ENCODE assay signal across 17 cellular contexts in the genomic region with DNA sequence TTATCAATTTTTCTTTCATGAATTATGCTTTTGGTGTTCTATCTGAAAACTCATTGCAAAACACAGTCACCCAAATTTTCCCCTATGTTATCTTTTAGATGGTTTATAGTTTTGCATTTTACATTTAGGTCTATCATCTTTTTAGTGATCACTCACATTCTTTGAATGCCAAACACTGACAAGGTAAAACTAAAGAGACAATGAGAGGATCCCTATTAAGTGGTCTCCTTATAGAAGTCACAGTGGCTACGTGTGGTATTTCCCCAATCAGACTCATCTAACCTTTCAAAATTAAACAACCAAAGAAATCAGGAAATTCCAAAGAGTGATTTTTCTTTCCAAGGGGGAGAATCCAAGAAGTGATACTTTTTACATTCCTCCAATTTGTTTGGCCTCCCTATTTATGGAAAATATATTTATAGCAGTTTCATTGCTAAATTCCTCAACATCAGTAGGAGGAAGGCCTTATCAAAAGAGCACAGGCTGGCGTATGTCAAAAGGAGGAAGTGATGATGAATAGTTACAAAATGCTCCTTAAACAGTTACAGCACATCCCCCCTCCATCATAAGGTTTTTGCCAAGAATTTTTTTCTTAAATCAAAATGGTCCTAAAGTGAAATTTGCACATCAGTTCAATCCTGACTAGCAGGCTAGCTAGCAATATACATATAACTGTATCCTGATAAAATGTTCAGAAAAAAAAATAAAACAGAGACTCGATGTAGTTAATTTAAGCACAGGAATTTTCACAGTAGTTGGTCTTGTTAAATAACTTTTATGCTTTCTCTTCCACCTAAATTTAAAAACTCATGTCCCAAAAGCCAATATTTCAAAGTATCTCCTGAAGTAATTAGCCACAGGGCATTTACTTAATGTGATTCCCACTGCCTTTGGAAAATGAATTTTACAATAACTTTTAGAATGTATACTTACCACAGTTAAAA.
DNase-seq lines count a peak whose midpoint lies in the region; ATAC-seq, FAIRE-seq and TF ChIP-seq lines count a peak whose summit lies in the region.
"Had no signal": no experiment of that assay in that cellular context is flagged by ENCODE, and none has a peak within 500 bp of the region (broad histone marks: within the 10 kb centered on the region; RNA-seq: fewer than 3 reads in every experiment).

No MANE protein-coding gene starts in this region.

- no peaks in the 10 kb centered on the region for H4K20me1 ChIP-seq in HepG2 (ENCODE audit: insufficient read depth, low read length)

- no peak overlapping the region for H3K4me3 ChIP-seq in liver (ENCODE audit: low read depth in 1 of 3, low read length in 3 of 3)
- H3K4me3 ChIP-seq in HepG2 (replicated peaks in 1 of 3; ENCODE audit: insufficient read depth in 1 of 3, low read depth in 2 of 3, low read length in 3 of 3), result no peak overlapping the region
- H3K4me3 ChIP-seq in adipocyte (ENCODE audit: low read length), result no peak overlapping the region
- H3K4me3 ChIP-seq in right cardiac atrium (ENCODE audit: low read length), result no peak overlapping the region
- no peak overlapping the region for H3K4me3 ChIP-seq in upper lobe of right lung
- H3K4me3 ChIP-seq: esophagus muscularis mucosa, SJCRH30 had no signal

- TF ChIP-seq CTCF in liver (IDR thresholded peaks at IDR 0.05; ENCODE audit: low read depth, low read length, missing input control), result no peak
- TF ChIP-seq CTCF in HepG2 (CRISPR knock-in tag; IDR thresholded peaks at IDR 0.05), result no peak
- TF ChIP-seq CTCF in upper lobe of right lung (IDR thresholded peaks at IDR 0.05), result no peak

- WGBS in liver, result 59% methylated on average over 3 of the region's 3 CpGs
- 76% methylated on average over 3 of the region's 3 CpGs for WGBS in HepG2 (ENCODE audit: low lambda C conversion rate)
- 11% methylated on average over 3 of the region's 3 CpGs for WGBS in right cardiac atrium

- peaks cover 0 to 13% (median 5%) of the 10 kb centered on the region in 4 donors for H3K36me3 ChIP-seq in liver (ENCODE audit: control insufficient read depth in 4 of 4, insufficient read depth in 3 of 4, low read depth in 1 of 4, low read length in 3 of 4)
- peaks cover 22 to 52% of the 10 kb centered on the region in 2 experiments for H3K36me3 ChIP-seq in HepG2 (replicated peaks in 1 of 2; ENCODE audit: control insufficient read depth in 1 of 2, insufficient read depth in 2 of 2, low read length in 2 of 2)
- peaks cover 19% of the 10 kb centered on the region for H3K36me3 ChIP-seq in adipocyte (ENCODE audit: control insufficient read depth, insufficient read depth, low read length, severe bottlenecking)
- no peaks in the 10 kb centered on the region for H3K36me3 ChIP-seq in upper lobe of right lung

- no peak for ATAC-seq in HepG2
- peak; percentile 55 to 87 for ATAC-seq in right cardiac atrium
- peak; percentile 70 for ATAC-seq in upper lobe of right lung
- ATAC-seq in GM19395 (IDR thresholded peaks at IDR 0.05; ENCODE audit: unreplicated experiment), result no peak
- no peak for ATAC-seq in GM18907 (IDR thresholded peaks at IDR 0.05; ENCODE audit: unreplicated experiment)
- ATAC-seq: activated CD4-positive, CD25-positive, alpha-beta regulatory T cell treated with anti-CD3 and anti-CD28 coated beads, Interleukin-2, amount 50 U/mL, for 24 hours had no signal

- peaks cover 5% of the 10 kb centered on the region for H3K79me2 ChIP-seq in HepG2 (ENCODE audit: insufficient read depth, low read length)

- FAIRE-seq in HepG2 (lab: Jason Lieb, UNC), result no peak
- FAIRE-seq: small intestine, urothelium cell line had no signal

- TF ChIP-seq EP300 in HepG2 (IDR thresholded peaks at IDR 0.05; ENCODE audit: low read depth in 2 of 2, low read length in 2 of 2), result no peak
- TF ChIP-seq EP300 in HepG2 (CRISPR knock-in tag; IDR thresholded peaks at IDR 0.05; ENCODE audit: borderline replicate concordance), result no peak

- H2AFZ ChIP-seq in HepG2 (ENCODE audit: low read length), result no peak overlapping the region

- intact Hi-C loops in HepG2 (cut with micrococcal nuclease; ENCODE audit: unreplicated experiment), result no loop called here
- intact Hi-C loops in right cardiac atrium (cut with DNase I), result no loop called here
- intact Hi-C loops in upper lobe of right lung (cut with DNase I), result no loop called here

- no peak overlapping the region for H3K4me2 ChIP-seq in HepG2 (ENCODE audit: low read depth, low read length)

- no TSS peak for BruUV-seq in HepG2 (replicated peaks; lab: Mats Ljungman, UMichigan)

- H3K27me3 ChIP-seq in liver (ENCODE audit: control insufficient read depth in 4 of 4, insufficient read depth in 4 of 4, low read length in 3 of 4), result no peaks in the 10 kb centered on the region
- no peaks in the 10 kb centered on the region for H3K27me3 ChIP-seq in HepG2 (ENCODE audit: control insufficient read depth in 1 of 2, insufficient read depth in 2 of 2, low read length in 2 of 2)
- no peaks in the 10 kb centered on the region for H3K27me3 ChIP-seq in adipocyte (replicated peaks; ENCODE audit: control insufficient read depth, insufficient read depth, low read length)
- no peaks in the 10 kb centered on the region for H3K27me3 ChIP-seq in right cardiac atrium (ENCODE audit: control insufficient read depth, insufficient read depth)
- H3K27me3 ChIP-seq in upper lobe of right lung, result no peaks in the 10 kb centered on the region
- H3K27me3 ChIP-seq: esophagus muscularis mucosa, SJCRH30 had no signal

- H3K9me3 ChIP-seq in liver (ENCODE audit: control insufficient read depth in 4 of 4, low read length in 3 of 4) (no peaks in the 10 kb centered on the region), HepG2 (ENCODE audit: low read length) (no peaks in the 10 kb centered on the region), adipocyte (ENCODE audit: control insufficient read depth, low read length) (no peaks in the 10 kb centered on the region), right cardiac atrium (ENCODE audit: control insufficient read depth, low read length) (no peaks in the 10 kb centered on the region), upper lobe of right lung (no peaks in the 10 kb centered on the region)
- H3K9me3 ChIP-seq: esophagus muscularis mucosa, SJCRH30 had no signal

- H3K9ac ChIP-seq in liver (ENCODE audit: low read depth in 1 of 2, low read length in 2 of 2) (no peak overlapping the region), HepG2 (ENCODE audit: insufficient read depth, low read depth, low read length) (no peak overlapping the region), adipocyte (ENCODE audit: low read length) (no peak overlapping the region)

- in situ Hi-C loops in HepG2 (cut with HindIII; ENCODE audit: extremely low pct_ligation_motif_present, low pct_unique_long_range_greater_than_20kb), result no loop called here

- TF ChIP-seq RAD21 in liver (IDR thresholded peaks at IDR 0.05) (peak; percentile 30 to 35), HepG2 (CRISPR knock-in tag; IDR thresholded peaks at IDR 0.05) (no peak)

- H3K27ac ChIP-seq in liver (ENCODE audit: low read depth in 1 of 2, low read length in 2 of 2) (peak overlapping the region; percentile 3 to 31), HepG2 (ENCODE audit: extremely low read length, insufficient read depth, low read length) (no peak overlapping the region), right cardiac atrium (ENCODE audit: low read length) (no peak overlapping the region), upper lobe of right lung (no peak overlapping the region)
- H3K27ac ChIP-seq: SJCRH30 had no signal

- TF ChIP-seq POLR2A in HepG2 (IDR thresholded peaks at IDR 0.05; ENCODE audit: insufficient read depth in 1 of 2, low read depth in 2 of 2, low read length in 2 of 2), result no peak

- CTCF ChIA-PET in HepG2 (lab: Yijun Ruan, JAX; ENCODE audit: low intra/inter-chr PET ratio, low total read pairs), result no interaction called here

- H3K4me1 ChIP-seq in liver (ENCODE audit: control insufficient read depth in 4 of 4, insufficient read depth in 4 of 4, low read length in 3 of 4), result peaks cover 4 to 30% (median 28%) of the 10 kb centered on the region in 4 donors
- peaks cover 51% of the 10 kb centered on the region for H3K4me1 ChIP-seq in HepG2 (ENCODE audit: insufficient read depth, low read length)
- peaks cover 4% of the 10 kb centered on the region for H3K4me1 ChIP-seq in adipocyte (ENCODE audit: control insufficient read depth, insufficient read depth, low read length)
- peaks cover 9% of the 10 kb centered on the region for H3K4me1 ChIP-seq in right cardiac atrium (ENCODE audit: control insufficient read depth, insufficient read depth, low read length)
- H3K4me1 ChIP-seq in upper lobe of right lung, result no peaks in the 10 kb centered on the region
- H3K4me1 ChIP-seq: SJCRH30 had no signal

- DNase-seq in HepG2 (ENCODE audit: low spot score), result no peak
- DNase-seq in adipocyte (ENCODE audit: low read depth), result peak; percentile 51
- no peak for DNase-seq in right cardiac atrium
- no peak for DNase-seq in upper lobe of right lung
- DNase-seq in NCI-H2107 (lab: John Stamatoyannopoulos, UW), result no peak
- DNase-seq: ACHN, immature natural killer cell, naive B cell, NCI-H446, SJCRH30, small intestine had no signal

- POLR2A ChIA-PET in HepG2 (lab: Yijun Ruan, JAX), result no interaction called here

TF ChIP-seq in liver, 16 proteins besides CTCF, POLR2A, EP300 and RAD21 (continues in another document):
- TF ChIP-seq SP1 (IDR thresholded peaks at IDR 0.05) (no peak), RXRA (IDR thresholded peaks at IDR 0.05) (no peak), NR2F2 (IDR thresholded peaks at IDR 0.05) (peak; percentile 81), FOXA2 (IDR thresholded peaks at IDR 0.05) (no peak)

TF ChIP-seq in HepG2, 621 proteins besides CTCF, POLR2A, EP300 and RAD21 (continues in another document):
- TF ChIP-seq, protein P1, sequence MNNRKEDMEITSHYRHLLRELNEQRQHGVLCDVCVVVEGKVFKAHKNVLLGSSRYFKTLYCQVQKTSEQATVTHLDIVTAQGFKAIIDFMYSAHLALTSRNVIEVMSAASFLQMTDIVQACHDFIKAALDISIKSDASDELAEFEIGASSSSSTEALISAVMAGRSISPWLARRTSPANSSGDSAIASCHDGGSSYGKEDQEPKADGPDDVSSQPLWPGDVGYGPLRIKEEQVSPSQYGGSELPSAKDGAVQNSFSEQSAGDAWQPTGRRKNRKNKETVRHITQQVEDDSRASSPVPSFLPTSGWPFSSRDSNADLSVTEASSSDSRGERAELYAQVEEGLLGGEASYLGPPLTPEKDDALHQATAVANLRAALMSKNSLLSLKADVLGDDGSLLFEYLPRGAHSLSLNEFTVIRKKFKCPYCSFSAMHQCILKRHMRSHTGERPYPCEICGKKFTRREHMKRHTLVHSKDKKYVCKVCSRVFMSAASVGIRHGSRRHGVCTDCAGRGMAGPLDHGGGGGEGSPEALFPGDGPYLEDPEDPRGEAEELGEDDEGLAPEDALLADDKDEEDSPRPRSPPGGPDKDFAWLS (CRISPR knock-in tag; IDR thresholded peaks at IDR 0.05; ENCODE audit: borderline replicate concordance), result no peak
- TF ChIP-seq KLF9 (CRISPR knock-in tag; IDR thresholded peaks at IDR 0.05; ENCODE audit: low read depth) (no peak), SRSF1 (optimal IDR thresholded peaks at IDR 0.05; ENCODE audit: low read depth, low read length) (no peak), ZNF10 (CRISPR knock-in tag; IDR thresholded peaks at IDR 0.05; ENCODE audit: borderline replicate concordance, low read depth) (no peak)

Comparison
In these comparisons a context has a peak if more than half of its experiments do, and no peak if none do; other contexts are left out.
1. H3K27ac ChIP-seq: peak in liver (2 of 2); none in HepG2 (single experiment), right cardiac atrium (single experiment) and upper lobe of right lung (single experiment).
2. ATAC-seq: peak in right cardiac atrium (2 of 2) and upper lobe of right lung (single experiment); none in HepG2 (single experiment), GM19395 (single experiment) and GM18907 (single experiment).